In the genomic region with DNA sequence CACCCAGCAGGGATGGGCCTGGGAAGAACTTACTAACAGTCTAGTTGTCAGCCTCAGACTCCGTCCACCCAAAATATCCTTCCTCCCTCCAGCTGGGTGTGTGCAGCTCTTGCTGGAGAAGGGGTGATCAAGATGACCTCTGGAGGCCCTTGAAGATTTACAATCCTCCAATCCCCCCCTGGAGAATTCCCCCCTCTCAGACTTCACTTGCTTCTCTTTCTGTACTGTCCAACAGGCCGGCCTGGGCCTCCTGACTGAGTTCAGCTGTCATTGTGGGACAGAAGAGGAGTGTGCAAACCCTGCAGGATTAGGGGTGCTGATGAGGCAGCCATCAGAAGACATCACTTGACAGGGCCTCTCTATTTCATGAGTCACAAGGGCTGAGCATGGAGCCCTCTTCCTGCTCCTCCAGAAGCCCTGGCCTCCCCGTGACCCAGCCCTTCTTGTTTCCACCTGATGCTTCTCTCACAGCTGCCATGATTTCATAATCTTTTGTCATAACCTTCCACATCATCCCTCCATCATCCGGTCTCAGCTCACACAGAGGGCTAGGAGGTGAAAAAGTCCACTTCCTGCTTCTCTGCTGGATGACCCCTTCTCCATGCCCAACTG, we compare ENCODE assay signal across 17 cellular contexts. TPM values are rescaled to one million over a fixed set of nuclear protein-coding genes. Genes with fewer than 3 reads are reported as not detected.
DNase-seq lines count a peak whose midpoint lies in the region; ATAC-seq lines count a peak whose summit lies in the region.
"Had no signal": no experiment of that assay in that cellular context is flagged by ENCODE, and none has a peak within 500 bp of the region (broad histone marks: within the 10 kb centered on the region; RNA-seq: fewer than 3 reads in every experiment).

No MANE protein-coding gene starts in this region.

- no peaks in the 10 kb centered on the region for H3K9me3 Mint-ChIP-seq in activated CD4-positive, alpha-beta T cell treated with anti-CD3 and anti-CD28 coated beads for 36 hours (ENCODE audit: low read depth)
- H3K9me3 Mint-ChIP-seq: neural progenitor cell had no signal

- no peak overlapping the region for H3K4me3 Mint-ChIP-seq in activated CD4-positive, alpha-beta T cell treated with anti-CD3 and anti-CD28 coated beads for 36 hours

- POLR2A ChIA-PET in activated CD4-positive, alpha-beta T cell treated with anti-CD3 and anti-CD28 coated beads for 36 hours (lab: Charles Lee) = interaction anchor here (0.6 kb wide), 1 partner anchor 794 kb away, joined by 3 read pairs; no protein-coding TSS in a partner anchor

- H3K27me3 Mint-ChIP-seq in activated CD4-positive, alpha-beta T cell treated with anti-CD3 and anti-CD28 coated beads for 36 hours = peaks cover 15% of the 10 kb centered on the region

- H3K36me3 Mint-ChIP-seq in activated CD4-positive, alpha-beta T cell treated with anti-CD3 and anti-CD28 coated beads for 36 hours (ENCODE audit: low read depth) = no peaks in the 10 kb centered on the region
- H3K36me3 Mint-ChIP-seq: neural progenitor cell had no signal

- ATAC-seq in activated CD4-positive, alpha-beta T cell treated with anti-CD3 and anti-CD28 coated beads for 36 hours = no peak
- ATAC-seq: GM12878, Right ventricle myocardium inferior had no signal

- CTCF ChIA-PET in activated CD4-positive, alpha-beta T cell treated with anti-CD3 and anti-CD28 coated beads for 36 hours (lab: Charles Lee) = interaction anchor here (0.7 kb wide), 1 partner anchor 307 kb away, joined by 5 read pairs; no protein-coding TSS in a partner anchor

- H3K27ac Mint-ChIP-seq in activated CD4-positive, alpha-beta T cell treated with anti-CD3 and anti-CD28 coated beads for 36 hours = peak overlapping the region; percentile 27
- H3K27ac Mint-ChIP-seq: neural progenitor cell had no signal

- DNase-seq in activated CD4-positive, alpha-beta T cell treated with anti-CD3 and anti-CD28 coated beads for 36 hours = peak; percentile 51
- DNase-seq in activated CD4-positive, alpha-beta T cell treated with anti-CD3 and anti-CD28 coated beads, Interleukin-2, amount 50 U/mL, for 4 hours = no peak
- DNase-seq in LHCN-M2 (ENCODE audit: low read depth) (peak; percentile 90), amniotic epithelial cell (ENCODE audit: low read depth) (peak; percentile 67), kidney tubule cell (ENCODE audit: low spot score) (peak; percentile 73), iPS-NIHi7 (ENCODE audit: extremely low spot score) (no peak), NOMO-1 treated with dmso at 0.1 percent for 144 hours (lab: John Stamatoyannopoulos, UW; ENCODE audit: unreplicated experiment) (no peak), head of caudate nucleus (no peak)
- DNase-seq: activated T-cell treated with anti-CD3 and anti-CD28 coated beads, Interleukin-2, amount 50 U/mL, for 48 hours; NCI-H2171; upper lobe of left lung; WERI-Rb-1 had no signal

- intact Hi-C loops in activated CD4-positive, alpha-beta T cell treated with anti-CD3 and anti-CD28 coated beads for 36 hours (cut with DNase I, micrococcal nuclease) = no loop called here
- intact Hi-C loops in head of caudate nucleus (cut with DNase I) = no loop called here

- H3K4me1 Mint-ChIP-seq in activated CD4-positive, alpha-beta T cell treated with anti-CD3 and anti-CD28 coated beads for 36 hours = peaks cover 21% of the 10 kb centered on the region

RNA-seq across cellular contexts. Expression of a gene that starts 17.5 kb away (rescaled TPM):
- total RNA-seq in activated CD4-positive, alpha-beta T cell treated with anti-CD3 and anti-CD28 coated beads for 36 hours = not detected
- total RNA-seq in LHCN-M2 (2014; rRNA removed) = 0.26 and 0.34 TPM in 2 replicates
- polyA plus RNA-seq in LHCN-M2 (2012) = under 0.01 TPM
- total RNA-seq: cardiac muscle cell, GM12878, Right ventricle myocardium inferior had no signal
- polyA plus RNA-seq: cardiac muscle cell, GM12878 had no signal

RNA-seq across cellular contexts. Expression of a gene that starts 18.8 kb away (rescaled TPM):
- 10 to 100 TPM; 15.7 to 27.2 TPM for total RNA-seq in activated CD4-positive, alpha-beta T cell treated with anti-CD3 and anti-CD28 coated beads for 36 hours
- 105 and 114 TPM in 2 replicates for total RNA-seq in LHCN-M2 (2014; rRNA removed)
- polyA plus RNA-seq in LHCN-M2 (2012) = 94.6 TPM

RNA-seq across cellular contexts. Expression of a gene that starts 46.1 kb away (rescaled TPM):
- under 1 TPM in 1 of 2 experiments, not detected in 1; 0.09 TPM for total RNA-seq in activated CD4-positive, alpha-beta T cell treated with anti-CD3 and anti-CD28 coated beads for 36 hours
- total RNA-seq in LHCN-M2 (2014; rRNA removed) = not detected in 2 replicates
- polyA plus RNA-seq in LHCN-M2 (2012) = not detected
- total RNA-seq: GM12878, kidney epithelial cell, Right ventricle myocardium inferior, upper lobe of left lung had no signal
- polyA plus RNA-seq: cardiac muscle cell had no signal

Comparison
In these comparisons a context has a peak if more than half of its experiments do, and no peak if none do; other contexts are left out.
1. DNase-seq: peak in activated CD4-positive, alpha-beta T cell treated with anti-CD3 and anti-CD28 coated beads for 36 hours (single experiment), LHCN-M2 (single experiment), amniotic epithelial cell (single experiment) and kidney tubule cell (single experiment); none in activated CD4-positive, alpha-beta T cell treated with anti-CD3 and anti-CD28 coated beads, Interleukin-2, amount 50 U/mL, for 4 hours (0 of 2), iPS-NIHi7 (single experiment), NOMO-1 treated with dmso at 0.1 percent for 144 hours (single experiment) and head of caudate nucleus (0 of 42).